ENCODE assay signal across 24 cellular contexts in genomic region chrX:57741107-57741506, GRCh38.
"Had no signal": no experiment of that assay in that cellular context is flagged by ENCODE, and none has a peak within 500 bp of the region (broad histone marks: within the 10 kb centered on the region; RNA-seq: fewer than 3 reads in every experiment).

No MANE protein-coding gene starts in this region.

- H3K4me3 ChIP-seq: stomach, suprapubic skin, testis, thoracic aorta, thyroid gland, tibial artery, tibial nerve, transverse colon, upper lobe of left lung, upper lobe of right lung, uterus, vagina had no signal

- DNase-seq: stimulated activated CD4-positive, alpha-beta T cell treated with anti-CD3 and anti-CD28 coated beads, Interleukin-2, amount 100 ng/mL, for 48 hours; stimulated activated CD4-positive, alpha-beta T cell treated with anti-CD3 and anti-CD28 coated beads, Interleukin-4, amount 100 ng/mL, for 1 hour; stimulated activated CD4-positive, alpha-beta T cell treated with anti-CD3 and anti-CD28 coated beads, Interleukin-4, amount 100 ng/mL, for 24 hours; stimulated activated CD4-positive, alpha-beta T cell treated with anti-CD3 and anti-CD28 coated beads, Interleukin-4, amount 100 ng/mL, for 4 hours; stimulated activated CD8-positive, alpha-beta memory T cell treated with anti-CD3 and anti-CD28 coated beads, Interleukin-4, amount 100 ng/mL, for 48 hours; stimulated activated naive B cell treated with anti-CD40 and anti-IgM and Interleukin-4, amounts not matched to agents 10 μg/mL and 1 μg/mL and 100 μg/mL, for 72 hours; stimulated activated naive CD4-positive, alpha-beta T cell; stimulated activated naive CD4-positive, alpha-beta T cell treated with Interleukin-2 at 50 U/mL for 16 hours; stimulated activated naive CD8-positive, alpha-beta T cell treated with anti-CD3 and anti-CD28 coated beads, Interleukin-15, amount 100 ng/mL, for 72 hours; stimulated activated naive CD8-positive, alpha-beta T cell treated with anti-CD3 and anti-CD28 coated beads, Interleukin-15, Interleukin-2, amounts not matched to agents 100 U/mL and 50 U/mL, for 24 hours; stomach; substantia nigra; testis; thyroid gland; tibial artery; transverse colon; trophoblast cell; upper lobe of left lung; upper lobe of right lung; uterus had no signal

- H3K36me3 ChIP-seq: stomach, suprapubic skin, thoracic aorta, thyroid gland, tibial artery, tibial nerve, transverse colon, upper lobe of left lung, upper lobe of right lung, uterus, vagina had no signal

- H3K27ac ChIP-seq: stomach, suprapubic skin, testis, thoracic aorta, thyroid gland, tibial artery, tibial nerve, transverse colon, upper lobe of left lung, upper lobe of right lung, uterus, vagina had no signal

- H3K4me1 ChIP-seq: stomach, suprapubic skin, testis, thyroid gland, tibial artery, tibial nerve, transverse colon, upper lobe of left lung, upper lobe of right lung, uterus, vagina had no signal

- H3K27me3 ChIP-seq: suprapubic skin, testis, thyroid gland, tibial artery, tibial nerve, transverse colon, upper lobe of left lung, upper lobe of right lung, vagina had no signal

- H3K9me3 ChIP-seq: suprapubic skin, testis, thoracic aorta, thyroid gland, tibial nerve, transverse colon, upper lobe of left lung, upper lobe of right lung, uterus, vagina had no signal
